Comparison of ENCODE assay signal across 1 cellular context in the genomic region with DNA sequence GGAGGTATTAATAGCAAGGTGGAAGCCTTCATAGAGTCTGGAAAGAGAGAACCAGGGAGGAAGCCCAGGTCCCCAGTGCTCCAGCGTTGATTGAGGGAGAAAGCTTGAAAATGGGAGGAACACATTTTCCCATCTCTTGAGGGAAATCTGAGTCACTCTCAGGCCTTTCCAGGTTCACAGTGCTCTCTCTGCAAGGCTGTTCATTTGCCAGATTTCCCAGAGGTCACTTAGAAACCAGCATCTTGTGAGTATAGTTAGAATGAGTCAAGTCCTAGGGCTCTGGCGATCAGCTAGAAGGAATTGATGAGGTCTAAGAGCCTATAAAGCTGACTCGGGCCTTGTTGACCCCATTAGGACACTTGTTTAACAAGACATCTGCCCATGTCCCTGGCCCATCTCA.
TF ChIP-seq lines count a peak whose summit lies in the region.

No MANE protein-coding gene starts in this region.

TF ChIP-seq in WTC11, 78 proteins besides CTCF, POLR2A, EP300 and RAD21:
- TF ChIP-seq ARID4B (CRISPR knock-in tag; IDR thresholded peaks at IDR 0.05; ENCODE audit: borderline replicate concordance) (no peak), MYBL2 (CRISPR knock-in tag; IDR thresholded peaks at IDR 0.05) (no peak), GRHL2 (CRISPR knock-in tag; IDR thresholded peaks at IDR 0.05; ENCODE audit: insufficient replicate concordance, severe bottlenecking) (no peak), ESRRA (CRISPR knock-in tag; IDR thresholded peaks at IDR 0.05; ENCODE audit: borderline replicate concordance) (no peak), MLX (CRISPR knock-in tag; IDR thresholded peaks at IDR 0.05) (no peak), CDX4 (CRISPR knock-in tag; IDR thresholded peaks at IDR 0.05; ENCODE audit: borderline replicate concordance) (no peak)
- TF ChIP-seq, protein P1, sequence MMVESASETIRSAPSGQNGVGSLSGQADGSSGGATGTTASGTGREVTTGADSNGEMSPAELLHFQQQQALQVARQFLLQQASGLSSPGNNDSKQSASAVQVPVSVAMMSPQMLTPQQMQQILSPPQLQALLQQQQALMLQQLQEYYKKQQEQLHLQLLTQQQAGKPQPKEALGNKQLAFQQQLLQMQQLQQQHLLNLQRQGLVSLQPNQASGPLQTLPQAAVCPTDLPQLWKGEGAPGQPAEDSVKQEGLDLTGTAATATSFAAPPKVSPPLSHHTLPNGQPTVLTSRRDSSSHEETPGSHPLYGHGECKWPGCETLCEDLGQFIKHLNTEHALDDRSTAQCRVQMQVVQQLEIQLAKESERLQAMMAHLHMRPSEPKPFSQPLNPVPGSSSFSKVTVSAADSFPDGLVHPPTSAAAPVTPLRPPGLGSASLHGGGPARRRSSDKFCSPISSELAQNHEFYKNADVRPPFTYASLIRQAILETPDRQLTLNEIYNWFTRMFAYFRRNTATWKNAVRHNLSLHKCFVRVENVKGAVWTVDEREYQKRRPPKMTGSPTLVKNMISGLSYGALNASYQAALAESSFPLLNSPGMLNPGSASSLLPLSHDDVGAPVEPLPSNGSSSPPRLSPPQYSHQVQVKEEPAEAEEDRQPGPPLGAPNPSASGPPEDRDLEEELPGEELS (CRISPR knock-in tag; IDR thresholded peaks at IDR 0.05) = no peak
TF ChIP-seq in WTC11: peak in this region for 0.
